Comparison of ENCODE assay signal across 8 cellular contexts in genomic region chr16:57042157-57043111, GRCh38. TPM values are rescaled to one million over a fixed set of nuclear protein-coding genes. Genes with fewer than 3 reads are reported as not detected.
A peak's percentile ranks its signal among the peaks of the same experiment; 100 is the strongest.
DNase-seq lines count a peak whose midpoint lies in the region; ATAC-seq and TF ChIP-seq lines count a peak whose summit lies in the region.

No MANE protein-coding gene starts in this region.

- peaks cover 9 to 25% (median 15%) of the 10 kb centered on the region in 4 donors for H3K4me1 ChIP-seq in esophagus muscularis mucosa

- peak overlapping the region; percentile 98 for H3K27ac Mint-ChIP-seq in activated naive CD8-positive, alpha-beta T cell treated with anti-CD3 and anti-CD28 coated beads, Interleukin-2, amount 10 ng/mL, durations not matched to agents 7 days and 5 days

- no peak for TF ChIP-seq EP300 in esophagus muscularis mucosa (IDR thresholded peaks at IDR 0.05)

- no peaks in the 10 kb centered on the region for H3K9me3 Mint-ChIP-seq in activated naive CD8-positive, alpha-beta T cell treated with anti-CD3 and anti-CD28 coated beads, Interleukin-2, amount 10 ng/mL, durations not matched to agents 7 days and 5 days

- DNase-seq in SKM-1 treated with dmso at 0.1 percent for 144 hours (lab: John Stamatoyannopoulos, UW; ENCODE audit: unreplicated experiment) (peak; percentile 47), mesenteric fat pad (ENCODE audit: low spot score) (no peak), esophagus muscularis mucosa (ENCODE audit: extremely low spot score) (no peak), amygdala (lab: John Stamatoyannopoulos, UW) (no peak)
- peak; percentile 64 for DNase-seq in activated naive CD8-positive, alpha-beta T cell treated with anti-CD3 and anti-CD28 coated beads, Interleukin-2, amount 10 ng/mL, durations not matched to agents 7 days and 5 days
- DNase-seq in stimulated activated CD4-positive, alpha-beta T cell treated with anti-CD3 and anti-CD28 coated beads, Interleukin-4, amount 100 ng/mL, for 48 hours (ENCODE audit: low read depth in 2 of 2), result peak; percentile 69 to 78

- no peak for TF ChIP-seq CTCF in esophagus muscularis mucosa (IDR thresholded peaks at IDR 0.05)

- ATAC-seq in GM18502 (IDR thresholded peaks at IDR 0.05; ENCODE audit: poor library complexity, unreplicated experiment) (peak; percentile 64), HG02884 (IDR thresholded peaks at IDR 0.05; ENCODE audit: unreplicated experiment) (peak; percentile 72)
- ATAC-seq in activated naive CD8-positive, alpha-beta T cell treated with anti-CD3 and anti-CD28 coated beads, Interleukin-2, amount 10 ng/mL, durations not matched to agents 7 days and 5 days (ENCODE audit: low read depth), result peak; percentile 40

- no peak overlapping the region for H3K4me3 ChIP-seq in esophagus muscularis mucosa

- peaks cover 64% of the 10 kb centered on the region for H3K4me1 Mint-ChIP-seq in activated naive CD8-positive, alpha-beta T cell treated with anti-CD3 and anti-CD28 coated beads, Interleukin-2, amount 10 ng/mL, durations not matched to agents 7 days and 5 days

- H3K27me3 ChIP-seq in esophagus muscularis mucosa, result no peaks in the 10 kb centered on the region

- H3K27me3 Mint-ChIP-seq in activated naive CD8-positive, alpha-beta T cell treated with anti-CD3 and anti-CD28 coated beads, Interleukin-2, amount 10 ng/mL, durations not matched to agents 7 days and 5 days, result no peaks in the 10 kb centered on the region

- H3K36me3 ChIP-seq in esophagus muscularis mucosa, result peaks cover 0 to 67% (median 51%) of the 10 kb centered on the region in 4 donors

- intact Hi-C loops in esophagus muscularis mucosa (cut with DNase I), result no loop called here

- 71% methylated on average over 14 of the region's 14 CpGs for WGBS in esophagus muscularis mucosa

- no peak for TF ChIP-seq POLR2A in esophagus muscularis mucosa (IDR thresholded peaks at IDR 0.05; ENCODE audit: low read depth)

- no peak overlapping the region for H3K27ac ChIP-seq in esophagus muscularis mucosa (replicated peaks in 1 of 4)

- POLR2A ChIA-PET in activated naive CD8-positive, alpha-beta T cell treated with anti-CD3 and anti-CD28 coated beads, Interleukin-2, amount 10 ng/mL, durations not matched to agents 7 days and 5 days (lab: Charles Lee), result interaction anchor here (0.8 to 6.3 kb wide), 15 partner anchors 10 to 182 kb away, joined by 3 to 75 read pairs (median 8); partner anchors contain the start of genes NLRC5, PSME3IP1 and RSPRY1

- H3K4me3 Mint-ChIP-seq in activated naive CD8-positive, alpha-beta T cell treated with anti-CD3 and anti-CD28 coated beads, Interleukin-2, amount 10 ng/mL, durations not matched to agents 7 days and 5 days, result peak overlapping the region; percentile 80

- no peaks in the 10 kb centered on the region for H3K9me3 ChIP-seq in esophagus muscularis mucosa

- H3K36me3 Mint-ChIP-seq in activated naive CD8-positive, alpha-beta T cell treated with anti-CD3 and anti-CD28 coated beads, Interleukin-2, amount 10 ng/mL, durations not matched to agents 7 days and 5 days, result peaks cover 35% of the 10 kb centered on the region

RNA-seq across cellular contexts. Expression of gene CPNE2, which starts 49.9 kb away (rescaled TPM):
- total RNA-seq in activated naive CD8-positive, alpha-beta T cell treated with anti-CD3 and anti-CD28 coated beads, Interleukin-2, amount 10 ng/mL, durations not matched to agents 7 days and 5 days, result 10 to 100 TPM; 11.0 to 11.4 TPM
- total RNA-seq in mesenteric fat pad, result 60.1 TPM
- 10 to 100 TPM; 21.6 to 43.0 (median 34.9) TPM for total RNA-seq in esophagus muscularis mucosa

RNA-seq across cellular contexts. Expression of gene NLRC5, which starts 53.1 kb away (rescaled TPM):
- total RNA-seq in activated naive CD8-positive, alpha-beta T cell treated with anti-CD3 and anti-CD28 coated beads, Interleukin-2, amount 10 ng/mL, durations not matched to agents 7 days and 5 days, result 100 to 1,000 TPM; 401 to 414 TPM
- total RNA-seq in mesenteric fat pad (63.9 TPM), esophagus muscularis mucosa (10 to 100 TPM; 14.4 to 22.5 (median 16.6) TPM)

Comparison
In these comparisons a context has a peak if more than half of its experiments do, and no peak if none do; other contexts are left out.
1. DNase-seq: peak in SKM-1 treated with dmso at 0.1 percent for 144 hours (single experiment), activated naive CD8-positive, alpha-beta T cell treated with anti-CD3 and anti-CD28 coated beads, Interleukin-2, amount 10 ng/mL, durations not matched to agents 7 days and 5 days (single experiment) and stimulated activated CD4-positive, alpha-beta T cell treated with anti-CD3 and anti-CD28 coated beads, Interleukin-4, amount 100 ng/mL, for 48 hours (2 of 2); none in mesenteric fat pad (single experiment), esophagus muscularis mucosa (single experiment) and amygdala (0 of 56).
2. Peak in every context shown above with its lines, with median percentiles within 50 percentile points of each other: ATAC-seq.